In the genomic region with DNA sequence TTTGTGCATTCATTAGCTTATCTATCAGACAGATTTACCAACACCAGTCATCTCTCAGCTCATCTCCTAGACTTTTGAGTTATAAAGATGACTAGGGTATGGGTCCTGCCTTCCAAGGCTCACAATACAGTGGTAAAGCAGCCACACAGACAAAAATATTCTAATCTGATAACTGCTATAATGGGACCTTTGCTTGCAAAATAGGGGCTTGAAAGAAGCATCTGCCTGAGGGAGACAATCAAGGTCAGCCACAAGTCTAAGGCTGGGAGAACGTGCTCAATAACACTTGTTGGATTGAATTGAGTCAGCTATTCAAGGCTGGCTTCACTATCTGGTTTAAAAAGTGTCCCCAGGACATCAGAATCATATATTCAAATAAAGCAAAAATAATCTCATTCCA, we compare ENCODE assay signal across 23 cellular contexts.
"Had no signal": no experiment of that assay in that cellular context is flagged by ENCODE, and none has a peak within 500 bp of the region (broad histone marks: within the 10 kb centered on the region; RNA-seq: fewer than 3 reads in every experiment).

No MANE protein-coding gene starts in this region.

- H3K27me3 ChIP-seq: stomach, suprapubic skin, testis, thyroid gland, tibial artery, tibial nerve, transverse colon, upper lobe of left lung, upper lobe of right lung, uterus, vagina had no signal

- H3K36me3 ChIP-seq: stomach, suprapubic skin, thoracic aorta, thyroid gland, tibial artery, tibial nerve, transverse colon, upper lobe of left lung, upper lobe of right lung, uterus, vagina had no signal

- H3K4me3 ChIP-seq: stomach, suprapubic skin, testis, thoracic aorta, thyroid gland, tibial artery, tibial nerve, transverse colon, upper lobe of left lung, upper lobe of right lung, uterus, vagina had no signal

- H3K27ac ChIP-seq: stomach, suprapubic skin, testis, thoracic aorta, thyroid gland, tibial artery, tibial nerve, transverse colon, upper lobe of left lung, upper lobe of right lung, uterus, vagina had no signal

- H3K4me1 ChIP-seq: stomach, suprapubic skin, testis, thyroid gland, tibial artery, tibial nerve, transverse colon, upper lobe of left lung, upper lobe of right lung, uterus, vagina had no signal

- DNase-seq: stimulated activated CD4-positive, alpha-beta T cell treated with anti-CD3 and anti-CD28 coated beads, Interleukin-2, amount 100 ng/mL, for 48 hours; stimulated activated CD4-positive, alpha-beta T cell treated with anti-CD3 and anti-CD28 coated beads, Interleukin-4, amount 100 ng/mL, for 1 hour; stimulated activated CD4-positive, alpha-beta T cell treated with anti-CD3 and anti-CD28 coated beads, Interleukin-4, amount 100 ng/mL, for 24 hours; stimulated activated CD4-positive, alpha-beta T cell treated with anti-CD3 and anti-CD28 coated beads, Interleukin-4, amount 100 ng/mL, for 4 hours; stimulated activated CD8-positive, alpha-beta memory T cell treated with anti-CD3 and anti-CD28 coated beads, Interleukin-4, amount 100 ng/mL, for 48 hours; stimulated activated naive B cell treated with anti-CD40 and anti-IgM and Interleukin-4, amounts not matched to agents 10 μg/mL and 1 μg/mL and 100 μg/mL, for 72 hours; stimulated activated naive CD4-positive, alpha-beta T cell; stimulated activated naive CD4-positive, alpha-beta T cell treated with Interleukin-2 at 50 U/mL for 16 hours; stimulated activated naive CD8-positive, alpha-beta T cell treated with anti-CD3 and anti-CD28 coated beads, Interleukin-15, amount 100 ng/mL, for 72 hours; stimulated activated naive CD8-positive, alpha-beta T cell treated with anti-CD3 and anti-CD28 coated beads, Interleukin-15, Interleukin-2, amounts not matched to agents 100 U/mL and 50 U/mL, for 24 hours; stomach; substantia nigra; testis; thyroid gland; tibial artery; transverse colon; upper lobe of left lung; upper lobe of right lung; uterus had no signal

- H3K9me3 ChIP-seq: suprapubic skin, testis, thyroid gland, transverse colon, upper lobe of right lung, uterus, vagina had no signal
